24 cellular contexts compared by ENCODE assay signal in genomic region chr1:6070450-6070974, GRCh38.
"Had no signal": no experiment of that assay in that cellular context is flagged by ENCODE, and none has a peak within 500 bp of the region (broad histone marks: within the 10 kb centered on the region; RNA-seq: fewer than 3 reads in every experiment).

No MANE protein-coding gene starts in this region.

- H3K9me3 ChIP-seq: gastrocnemius medialis, lower lobe of right lung, ovary, psoas muscle, spleen, thoracic aorta, tibial nerve, upper lobe of left lung had no signal

- H3K27ac Mint-ChIP-seq: stimulated activated naive CD8-positive, alpha-beta T cell treated with anti-CD3 and anti-CD28 coated beads, Interleukin-15, Interleukin-2, amounts not matched to agents 100 ng/mL and 50 ng/mL, for 24 hours had no signal

- H3K27me3 ChIP-seq: ovary, tibial nerve, upper lobe of left lung had no signal

- H3K4me3 Mint-ChIP-seq: natural killer cell; stimulated activated naive B cell treated with anti-CD40 and anti-IgM and Interleukin-4, amounts not matched to agents 10 μg/mL and 1 μg/mL and 100 μg/mL, for 72 hours; stimulated activated naive CD8-positive, alpha-beta T cell treated with anti-CD3 and anti-CD28 coated beads, Interleukin-15, Interleukin-2, amounts not matched to agents 100 ng/mL and 50 ng/mL, for 24 hours had no signal

- H3K4me1 ChIP-seq: gastrocnemius medialis, lower lobe of right lung, psoas muscle, spleen, tibial nerve, upper lobe of left lung had no signal

- H3K9me3 Mint-ChIP-seq: natural killer cell; stimulated activated naive B cell treated with anti-CD40 and anti-IgM and Interleukin-4, amounts not matched to agents 10 μg/mL and 1 μg/mL and 100 μg/mL, for 72 hours; stimulated activated naive CD8-positive, alpha-beta T cell treated with anti-CD3 and anti-CD28 coated beads, Interleukin-15, Interleukin-2, amounts not matched to agents 100 ng/mL and 50 ng/mL, for 24 hours had no signal

- H3K36me3 ChIP-seq: gastrocnemius medialis, ovary, tibial nerve had no signal

- DNase-seq: foreskin fibroblast; gastrocnemius medialis; head of caudate nucleus; left ventricle myocardium superior; lower lobe of right lung; natural killer cell; occipital lobe; ovary; posterior cingulate gyrus; psoas muscle; right cardiac atrium; spleen; stimulated activated CD4-positive, alpha-beta T cell treated with anti-CD3 and anti-CD28 coated beads, Interleukin-4, amount 100 ng/mL, for 4 hours; stimulated activated naive B cell treated with anti-CD40 and anti-IgM and Interleukin-4, amounts not matched to agents 10 μg/mL and 1 μg/mL and 100 μg/mL, for 72 hours; upper lobe of left lung had no signal

- H3K27me3 Mint-ChIP-seq: stimulated activated naive B cell treated with anti-CD40 and anti-IgM and Interleukin-4, amounts not matched to agents 10 μg/mL and 1 μg/mL and 100 μg/mL, for 72 hours; stimulated activated naive CD8-positive, alpha-beta T cell treated with anti-CD3 and anti-CD28 coated beads, Interleukin-15, Interleukin-2, amounts not matched to agents 100 ng/mL and 50 ng/mL, for 24 hours had no signal

- H3K4me3 ChIP-seq: coronary artery, gastrocnemius medialis, lower lobe of right lung, ovary, psoas muscle, skin epidermis, spleen, thoracic aorta, tibial nerve, upper lobe of left lung had no signal

- H3K36me3 Mint-ChIP-seq: natural killer cell had no signal

- ATAC-seq: esophagus mucosa; gastrocnemius medialis; left ventricle myocardium superior; lower lobe of right lung; natural killer cell; psoas muscle; right cardiac atrium; stimulated activated naive B cell treated with anti-CD40 and anti-IgM and Interleukin-4, amounts not matched to agents 10 μg/mL and 1 μg/mL and 100 μg/mL, for 72 hours had no signal

- FAIRE-seq: keratinocyte, urothelium cell line had no signal

- H3K27ac ChIP-seq: coronary artery, epithelial cell of prostate, gastrocnemius medialis, lower lobe of right lung, ovary, psoas muscle, skin epidermis, spleen, thoracic aorta, tibial nerve, upper lobe of left lung had no signal
